ENCODE assay signal across 8 cellular contexts in the genomic region with DNA sequence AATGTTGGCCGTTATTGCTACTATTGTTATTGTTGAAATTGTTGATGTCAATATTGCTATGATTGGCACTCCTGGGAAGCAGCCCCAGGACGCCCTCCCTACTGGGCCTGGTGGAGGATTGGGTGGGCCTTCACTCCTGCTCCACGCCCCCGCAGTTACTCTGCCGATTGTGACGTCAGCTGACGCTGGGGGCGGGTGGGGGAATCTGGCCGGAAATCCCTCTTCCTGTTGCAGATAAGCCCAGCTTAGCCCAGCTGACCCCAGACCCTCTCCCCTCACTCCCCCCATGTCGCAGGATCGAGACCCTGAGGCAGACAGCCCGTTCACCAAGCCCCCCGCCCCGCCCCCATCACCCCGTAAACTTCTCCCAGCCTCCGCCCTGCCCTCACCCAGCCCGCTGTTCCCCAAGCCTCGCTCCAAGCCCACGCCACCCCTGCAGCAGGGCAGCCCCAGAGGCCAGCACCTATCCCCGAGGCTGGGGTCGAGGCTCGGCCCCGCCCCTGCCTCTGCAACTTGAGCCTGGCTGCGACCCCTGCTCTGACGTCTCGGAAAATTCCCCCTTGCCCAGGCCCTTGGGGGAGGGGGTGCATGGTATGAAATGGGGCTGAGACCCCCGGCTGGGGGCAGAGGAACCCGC. TPM values are rescaled to one million over a fixed set of nuclear protein-coding genes. Genes with fewer than 3 reads are reported as not detected.
A peak's percentile ranks its signal among the peaks of the same experiment; 100 is the strongest.
DNase-seq lines count a peak whose midpoint lies in the region; ATAC-seq and TF ChIP-seq lines count a peak whose summit lies in the region.

A gene with protein sequence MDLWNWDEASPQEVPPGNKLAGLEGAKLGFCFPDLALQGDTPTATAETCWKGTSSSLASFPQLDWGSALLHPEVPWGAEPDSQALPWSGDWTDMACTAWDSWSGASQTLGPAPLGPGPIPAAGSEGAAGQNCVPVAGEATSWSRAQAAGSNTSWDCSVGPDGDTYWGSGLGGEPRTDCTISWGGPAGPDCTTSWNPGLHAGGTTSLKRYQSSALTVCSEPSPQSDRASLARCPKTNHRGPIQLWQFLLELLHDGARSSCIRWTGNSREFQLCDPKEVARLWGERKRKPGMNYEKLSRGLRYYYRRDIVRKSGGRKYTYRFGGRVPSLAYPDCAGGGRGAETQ (plus strand): TSS at position 231 of the 637 bp plus-strand sequence. CDS start 716 bp downstream, outside the sequence.

- H3K79me2 ChIP-seq in OCI-LY1 (ENCODE audit: insufficient read depth, low read length) = no peaks in the 10 kb centered on the region

- H3K4me1 Mint-ChIP-seq in CD8-positive, alpha-beta T cell (ENCODE audit: low read depth) = peaks cover 38% of the 10 kb centered on the region
- H3K4me1 Mint-ChIP-seq in naive B cell = peaks cover 20 to 36% (median 22%) of the 10 kb centered on the region in 3 donors

- intact Hi-C loops in CD8-positive, alpha-beta T cell (cut with DNase I, micrococcal nuclease) = loop anchor here (2.0 kb wide), 2 partner anchors 261 to 501 kb away; partner anchors contain the start of gene HCST (in 1 of the 2)
- intact Hi-C loops in tibial artery (cut with DNase I; ENCODE audit: low total_unique reads) = no loop called here

- no peak within 1 kb of the TSS for H2AFZ ChIP-seq in OCI-LY1 (ENCODE audit: low read length)

- H3K27ac ChIP-seq in CD8-positive, alpha-beta T cell (ENCODE audit: low read depth, low read length) = no peak within 1 kb of the TSS
- H3K27ac ChIP-seq in OCI-LY1 (ENCODE audit: low read depth, low read length, poor library complexity, severe bottlenecking) (no peak within 1 kb of the TSS), tibial artery (no peak within 1 kb of the TSS)

- peak within 1 kb of the TSS; percentile 21; the same call in 1 of the 2 replicates for H3K4me2 ChIP-seq in OCI-LY1 (ENCODE audit: low read length)

- no peak within 1 kb of the TSS for H3K4me3 ChIP-seq in CD8-positive, alpha-beta T cell (ENCODE audit: low read depth, low read length)
- H3K4me3 ChIP-seq in OCI-LY1 (ENCODE audit: low read depth, low read length, poor library complexity, severe bottlenecking) = peak within 1 kb of the TSS; percentile 11
- H3K4me3 ChIP-seq in tibial artery = no peak within 1 kb of the TSS

- H3K9me2 ChIP-seq in OCI-LY1 (ENCODE audit: low read depth, low read length) = no peaks in the 10 kb centered on the region

- H3K36me3 ChIP-seq in CD8-positive, alpha-beta T cell (ENCODE audit: insufficient read depth, low read length) = peaks cover 6% of the 10 kb centered on the region
- H3K36me3 ChIP-seq in OCI-LY1 (ENCODE audit: insufficient read depth, low read length) = peaks cover 17% of the 10 kb centered on the region
- peaks cover 9 to 18% (median 17%) of the 10 kb centered on the region in 3 donors for H3K36me3 ChIP-seq in tibial artery

- ATAC-seq in CD8-positive, alpha-beta T cell = no peak
- ATAC-seq in naive B cell (ENCODE audit: low read depth in 2 of 2) = no peak
- ATAC-seq in GM21381 (IDR thresholded peaks at IDR 0.05; ENCODE audit: unreplicated experiment) = no peak

- peak within 1 kb of the TSS; percentile 89 for H3K4me3 Mint-ChIP-seq in CD8-positive, alpha-beta T cell
- peak within 1 kb of the TSS in 7 of 8 donors; percentile 45 to 95 (median 86) for H3K4me3 Mint-ChIP-seq in naive B cell

- H3K9me3 ChIP-seq in CD8-positive, alpha-beta T cell (ENCODE audit: low read length) = no peaks in the 10 kb centered on the region
- H3K9me3 ChIP-seq in OCI-LY1 (ENCODE audit: low read length) = no peaks in the 10 kb centered on the region
- no peaks in the 10 kb centered on the region for H3K9me3 ChIP-seq in tibial artery

- H3K4me1 ChIP-seq in CD8-positive, alpha-beta T cell (ENCODE audit: insufficient read depth, low read length) = peaks cover 26% of the 10 kb centered on the region
- H3K4me1 ChIP-seq in OCI-LY1 (ENCODE audit: insufficient read depth, low read length, severe bottlenecking) = peaks cover 31% of the 10 kb centered on the region
- peaks cover 4 to 29% (median 21%) of the 10 kb centered on the region in 4 donors for H3K4me1 ChIP-seq in tibial artery

- CTCF ChIA-PET in CD8-positive, alpha-beta T cell (lab: Charles Lee) = no interaction called here

- H3K27me3 ChIP-seq in CD8-positive, alpha-beta T cell (ENCODE audit: insufficient read depth, low read length) = no peaks in the 10 kb centered on the region
- H3K27me3 ChIP-seq in OCI-LY1 (ENCODE audit: insufficient read depth, low read length) = no peaks in the 10 kb centered on the region
- H3K27me3 ChIP-seq in tibial artery = no peaks in the 10 kb centered on the region

- no peak within 1 kb of the TSS for H3K9ac ChIP-seq in OCI-LY1 (ENCODE audit: low read length)

- no peaks in the 10 kb centered on the region for H3K27me3 Mint-ChIP-seq in CD8-positive, alpha-beta T cell (ENCODE audit: low read depth)
- no peaks in the 10 kb centered on the region for H3K27me3 Mint-ChIP-seq in naive B cell

- H4K20me1 ChIP-seq in OCI-LY1 (ENCODE audit: insufficient read depth, low read length) = no peaks in the 10 kb centered on the region

- POLR2A ChIA-PET in CD8-positive, alpha-beta T cell (lab: Charles Lee) = no interaction called here

- H3K9me3 Mint-ChIP-seq in CD8-positive, alpha-beta T cell = no peaks in the 10 kb centered on the region
- no peaks in the 10 kb centered on the region for H3K9me3 Mint-ChIP-seq in naive B cell

- H3K36me3 Mint-ChIP-seq in CD8-positive, alpha-beta T cell = peaks cover 15% of the 10 kb centered on the region
- peaks cover 0 to 2% of the 10 kb centered on the region in 2 donors for H3K36me3 Mint-ChIP-seq in naive B cell

- peak within 1 kb of the TSS; percentile 66 for H3K27ac Mint-ChIP-seq in CD8-positive, alpha-beta T cell
- peak within 1 kb of the TSS in 5 of 6 donors; percentile 6 to 78 (median 52) for H3K27ac Mint-ChIP-seq in naive B cell

- DNase-seq in CD8-positive, alpha-beta T cell = peak in 6 of 7 experiments; percentile 15 to 71 (median 48)
- peak; percentile 60 for DNase-seq in amniotic epithelial cell (ENCODE audit: low read depth)
- peak; percentile 37 for DNase-seq in naive B cell
- no peak for DNase-seq in tibial artery
- DNase-seq in GOT3 (lab: John Stamatoyannopoulos, UW) = no peak
- DNase-seq in NOMO-1 (lab: John Stamatoyannopoulos, UW; ENCODE audit: unreplicated experiment in 2 of 2) = no peak

- peaks cover 4% of the 10 kb centered on the region; the same call in 1 of the 2 replicates for H3F3A ChIP-seq in OCI-LY1 (ENCODE audit: insufficient read depth, low read length)

- no peak for TF ChIP-seq CTCF in CD8-positive, alpha-beta T cell (IDR thresholded peaks at IDR 0.05)
- TF ChIP-seq CTCF in OCI-LY1 (IDR thresholded peaks at IDR 0.05; ENCODE audit: low read length) (no peak), tibial artery (IDR thresholded peaks at IDR 0.05) (no peak)

RNA-seq across cellular contexts. Expression of the gene that starts here (rescaled TPM):
- total RNA-seq in CD8-positive, alpha-beta T cell = 1 to 10 TPM in 1 of 2 experiments, not detected in 1; 1.1 TPM
- polyA plus RNA-seq in naive B cell (ENCODE audit: low read depth in 6 of 6) = under 1 TPM in 1 of 6 donors, not detected in 5; 0.61 TPM

Comparison
In these comparisons a context has a peak if more than half of its experiments do, and no peak if none do; other contexts are left out.
1. Peak in DNase-seq in naive B cell; RNA of the gene not detected or under 1 TPM.
2. DNase-seq: peak in CD8-positive, alpha-beta T cell (6 of 7) and amniotic epithelial cell (single experiment); none in tibial artery (0 of 2), GOT3 (single experiment) and NOMO-1 (0 of 2).